11 cellular contexts compared by ENCODE assay signal in genomic region chr6:26024651-26025046, GRCh38.
DNase-seq lines count a peak whose midpoint lies in the region; ATAC-seq and TF ChIP-seq lines count a peak whose summit lies in the region.
"Had no signal": no experiment of that assay in that cellular context is flagged by ENCODE, and none has a peak within 500 bp of the region (broad histone marks: within the 10 kb centered on the region; RNA-seq: fewer than 3 reads in every experiment).

No MANE protein-coding gene starts in this region.

- CTCF ChIA-PET in Calu3 (lab: Charles Lee), result interaction anchor here (2.6 to 3.3 kb wide), 3 partner anchors 19 to 24 kb away, joined by 7 to 24 read pairs (median 18); a partner anchor contains a TSS

- peak overlapping the region; percentile 100 for H3K27ac ChIP-seq in 22Rv1

- no peaks in the 10 kb centered on the region for H3K9me3 Mint-ChIP-seq in Calu3 (ENCODE audit: low read depth, unreplicated experiment)
- peaks cover 1% of the 10 kb centered on the region for H3K9me3 Mint-ChIP-seq in activated T-helper 17 cell treated with anti-CD3 and anti-CD28 coated beads, Interleukin-2, amount 50 U/mL, for 72 hours
- peaks cover 1% of the 10 kb centered on the region for H3K9me3 Mint-ChIP-seq in mesothelial cell of epicardium

- H3K27me3 Mint-ChIP-seq in Calu3 (ENCODE audit: unreplicated experiment) (peaks cover 13% of the 10 kb centered on the region), mesothelial cell of epicardium (ENCODE audit: low read depth) (no peaks in the 10 kb centered on the region)
- no peaks in the 10 kb centered on the region for H3K27me3 Mint-ChIP-seq in activated T-helper 17 cell treated with anti-CD3 and anti-CD28 coated beads, Interleukin-2, amount 50 U/mL, for 72 hours

- no TSS peak for BruUV-seq in Calu3 (replicated peaks; lab: Mats Ljungman, UMichigan)

- no peak for DNase-seq in Calu3
- no peak for DNase-seq in mesothelial cell of epicardium (ENCODE audit: low spot score in 2 of 2, unreplicated experiment in 2 of 2)
- no peak for DNase-seq in NCI-H2227 (lab: John Stamatoyannopoulos, UW; ENCODE audit: unreplicated experiment)
- no peak for DNase-seq in head of caudate nucleus
- DNase-seq in HK-2 (ENCODE audit: unreplicated experiment), result no peak
- DNase-seq: activated CD4-positive, CD25-positive, alpha-beta regulatory T cell treated with anti-CD3 and anti-CD28 coated beads, Interleukin-2, amount 50 U/mL, for 72 hours; anterior cingulate cortex; COR-L47 had no signal

- H3K4me1 Mint-ChIP-seq in Calu3 (ENCODE audit: low read depth, unreplicated experiment), result peaks cover 60% of the 10 kb centered on the region
- H3K4me1 Mint-ChIP-seq in activated T-helper 17 cell treated with anti-CD3 and anti-CD28 coated beads, Interleukin-2, amount 50 U/mL, for 72 hours, result peaks cover 24% of the 10 kb centered on the region
- H3K4me1 Mint-ChIP-seq in mesothelial cell of epicardium, result peaks cover 50% of the 10 kb centered on the region

- intact Hi-C loops in Calu3 (cut with micrococcal nuclease; ENCODE audit: unreplicated experiment), result no loop called here
- intact Hi-C loops in head of caudate nucleus (cut with DNase I), result no loop called here

- TF ChIP-seq CTCF in 22Rv1 (IDR thresholded peaks at IDR 0.05), result no peak
- no peak for TF ChIP-seq CTCF in Calu3 (IDR thresholded peaks at IDR 0.05; ENCODE audit: unreplicated experiment)
- TF ChIP-seq CTCF in mesothelial cell of epicardium (IDR thresholded peaks at IDR 0.05; ENCODE audit: unreplicated experiment), result no peak

- H3K36me3 Mint-ChIP-seq in Calu3 (ENCODE audit: insufficient read depth, unreplicated experiment) (peaks cover 75% of the 10 kb centered on the region), mesothelial cell of epicardium (no peaks in the 10 kb centered on the region)
- H3K36me3 Mint-ChIP-seq in activated T-helper 17 cell treated with anti-CD3 and anti-CD28 coated beads, Interleukin-2, amount 50 U/mL, for 72 hours (ENCODE audit: low read depth), result peaks cover 33% of the 10 kb centered on the region

- H3K4me3 Mint-ChIP-seq in Calu3 (ENCODE audit: low read depth, unreplicated experiment), result no peak overlapping the region
- H3K4me3 Mint-ChIP-seq in activated T-helper 17 cell treated with anti-CD3 and anti-CD28 coated beads, Interleukin-2, amount 50 U/mL, for 72 hours, result peak overlapping the region; percentile 96
- H3K4me3 Mint-ChIP-seq in mesothelial cell of epicardium, result no peak overlapping the region

- H3K27ac Mint-ChIP-seq in Calu3 (ENCODE audit: unreplicated experiment), result peak overlapping the region; percentile 2
- H3K27ac Mint-ChIP-seq in activated T-helper 17 cell treated with anti-CD3 and anti-CD28 coated beads, Interleukin-2, amount 50 U/mL, for 72 hours, result no peak overlapping the region
- H3K27ac Mint-ChIP-seq in mesothelial cell of epicardium, result peak overlapping the region; percentile 97

- ATAC-seq in activated T-helper 17 cell treated with anti-CD3 and anti-CD28 coated beads, Interleukin-2, amount 50 U/mL, for 72 hours (replicated peaks), result no peak
- no peak for ATAC-seq in GM18520 (IDR thresholded peaks at IDR 0.05; ENCODE audit: unreplicated experiment)
